In genomic region chr17:1376061-1376460, GRCh38 we compare ENCODE assay signal across 9 cellular contexts. TPM values are rescaled to one million over a fixed set of nuclear protein-coding genes. Genes with fewer than 3 reads are reported as not detected.
DNase-seq lines count a peak whose midpoint lies in the region; ATAC-seq and TF ChIP-seq lines count a peak whose summit lies in the region.
"Had no signal": no experiment of that assay in that cellular context is flagged by ENCODE, and none has a peak within 500 bp of the region (broad histone marks: within the 10 kb centered on the region; RNA-seq: fewer than 3 reads in every experiment).

No MANE protein-coding gene starts in this region.

- H3K4me1 Mint-ChIP-seq in Calu3 (ENCODE audit: low read depth, unreplicated experiment): peaks cover 45% of the 10 kb centered on the region

- in situ Hi-C loops in gastrocnemius medialis (cut with MboI; ENCODE audit: low sequenced_read_pairs in 4 of 4): no loop called here

- CTCF ChIA-PET in Calu3 (lab: Charles Lee): no interaction called here

- H3K27ac ChIP-seq in MM.1S (ENCODE audit: low read length): peak overlapping the region; percentile 87
- H3K27ac ChIP-seq in coronary artery: peak overlapping the region; percentile 15 to 26
- H3K27ac ChIP-seq in gastrocnemius medialis: peak overlapping the region; percentile 34 to 98 (median 58)

- H3K4me3 ChIP-seq in MM.1S (ENCODE audit: low read length) (peak overlapping the region; percentile 27), coronary artery (peak overlapping the region; percentile 14), gastrocnemius medialis (peak overlapping the region in 1 of 4 donors; percentile 17)

- peak overlapping the region; percentile 51 for H3K9ac ChIP-seq in MM.1S (ENCODE audit: low read length)

- no peak for ATAC-seq in gastrocnemius medialis
- ATAC-seq: Panc1 had no signal

- TF ChIP-seq CTCF in Calu3 (IDR thresholded peaks at IDR 0.05; ENCODE audit: unreplicated experiment): no peak
- TF ChIP-seq CTCF in MM.1S (IDR thresholded peaks at IDR 0.05; ENCODE audit: low read length): no peak
- TF ChIP-seq CTCF in coronary artery (IDR thresholded peaks at IDR 0.05): no peak
- no peak for TF ChIP-seq CTCF in gastrocnemius medialis (IDR thresholded peaks at IDR 0.05 in 4 of 5, conservative IDR thresholded peaks at IDR 0.05 in 1 of 5)

- no TSS peak for BruUV-seq in Calu3 (replicated peaks; lab: Mats Ljungman, UMichigan)

- H3F3A ChIP-seq in MM.1S (ENCODE audit: insufficient read depth, low read length): peaks cover 59% of the 10 kb centered on the region

- no peak for TF ChIP-seq POLR2A in gastrocnemius medialis (IDR thresholded peaks at IDR 0.05)

- peak overlapping the region; percentile 2 for H3K4me3 Mint-ChIP-seq in Calu3 (ENCODE audit: low read depth, unreplicated experiment)

- peak overlapping the region; percentile 67 for H3K4me2 ChIP-seq in MM.1S (ENCODE audit: low read depth, low read length)

- H3K27me3 Mint-ChIP-seq in Calu3 (ENCODE audit: unreplicated experiment): no peaks in the 10 kb centered on the region

- no peak for DNase-seq in Calu3
- DNase-seq in MM.1S: peak; percentile 80
- no peak for DNase-seq in coronary artery (ENCODE audit: low spot score)
- no peak for DNase-seq in gastrocnemius medialis
- DNase-seq in SW 1271 (lab: John Stamatoyannopoulos, UW): no peak
- DNase-seq in stimulated activated CD4-positive, alpha-beta T cell treated with anti-CD3 and anti-CD28 coated beads, Interleukin-2, amount 100 ng/mL, for 24 hours: no peak
- no peak for DNase-seq in C1 segment of cervical spinal cord (lab: John Stamatoyannopoulos, UW)
- DNase-seq: NCI-H2029 had no signal

- no peak overlapping the region for H2AFZ ChIP-seq in MM.1S (ENCODE audit: low read length)

- H3K9me3 Mint-ChIP-seq in Calu3 (ENCODE audit: low read depth, unreplicated experiment): no peaks in the 10 kb centered on the region

- peaks cover 65% of the 10 kb centered on the region for H4K20me1 ChIP-seq in MM.1S (ENCODE audit: insufficient read depth, low read length)

- H3K36me3 ChIP-seq in MM.1S (replicated peaks; ENCODE audit: insufficient read depth, low read length) (no peaks in the 10 kb centered on the region), gastrocnemius medialis (no peaks in the 10 kb centered on the region)

- peaks cover 14% of the 10 kb centered on the region for H3K36me3 Mint-ChIP-seq in Calu3 (ENCODE audit: insufficient read depth, unreplicated experiment)

- no peaks in the 10 kb centered on the region for H3K9me2 ChIP-seq in MM.1S (replicated peaks; ENCODE audit: insufficient read depth, low read length)

- peaks cover 99% of the 10 kb centered on the region for H3K79me2 ChIP-seq in MM.1S (ENCODE audit: low read length)

- H3K27me3 ChIP-seq in MM.1S (replicated peaks; ENCODE audit: insufficient read depth, low read length) (no peaks in the 10 kb centered on the region), gastrocnemius medialis (no peaks in the 10 kb centered on the region)

- H3K27ac Mint-ChIP-seq in Calu3 (ENCODE audit: unreplicated experiment): no peak overlapping the region

- intact Hi-C loops in Calu3 (cut with micrococcal nuclease; ENCODE audit: unreplicated experiment) (no loop called here), gastrocnemius medialis (cut with DNase I; ENCODE audit: low total_unique reads) (loop anchor here (5.0 kb wide), 1 partner anchor 71 kb away; no protein-coding TSS in a partner anchor)

- H3K4me1 ChIP-seq in MM.1S (ENCODE audit: low read length) (peaks cover 95% of the 10 kb centered on the region), gastrocnemius medialis (peaks cover 89 to 91% of the 10 kb centered on the region in 2 donors)

- no peaks in the 10 kb centered on the region for H3K9me3 ChIP-seq in MM.1S (replicated peaks; ENCODE audit: insufficient read depth, low read length)
- no peaks in the 10 kb centered on the region for H3K9me3 ChIP-seq in gastrocnemius medialis

RNA-seq across cellular contexts. Expression of gene YWHAE, which starts 24.0 kb away (rescaled TPM):
- total RNA-seq in Calu3 (2022): 466 and 504 TPM in 2 replicates
- 1,000 to 10,000 TPM in 3 of 4 donors, 100 to 1,000 TPM in 1; 915 to 1,814 (median 1,174) TPM for total RNA-seq in gastrocnemius medialis

Comparison
In these comparisons a context has a peak if more than half of its experiments do, and no peak if none do; other contexts are left out.
1. H3K27ac ChIP-seq: peak in every context shown above with its lines; median percentile 87 in MM.1S; 58 in gastrocnemius medialis; 20 in coronary artery.